ENCODE assay signal across 8 cellular contexts in genomic region chr13:41960700-41961697, GRCh38. TPM values are rescaled to one million over a fixed set of nuclear protein-coding genes. Genes with fewer than 3 reads are reported as not detected.
DNase-seq lines count a peak whose midpoint lies in the region; ATAC-seq and TF ChIP-seq lines count a peak whose summit lies in the region.

Gene VWA8 (minus strand): TSS chr13:41961109. CDS start chr13:41961015, 94 bp downstream.

- H3K27me3 ChIP-seq in right atrium auricular region (no peaks in the 10 kb centered on the region), psoas muscle (ENCODE audit: insufficient read depth in 3 of 3, low read length in 2 of 3) (no peaks in the 10 kb centered on the region)

- DNase-seq in HFF-Myc (ENCODE audit: extremely low read depth, low read depth) (peak; percentile 26), NCI-H1092 (lab: John Stamatoyannopoulos, UW) (peak; percentile 31), amygdala (lab: John Stamatoyannopoulos, UW) (peak in 52 of 56 donors; percentile 10 to 80 (median 50)), right atrium auricular region (ENCODE audit: low spot score) (peak; percentile 70), psoas muscle (peak; percentile 88 to 91)

- ATAC-seq in psoas muscle: peak; percentile 95 to 96 (median 96)

- H3K4me1 ChIP-seq in right atrium auricular region: peaks cover 0 to 12% of the 10 kb centered on the region in 2 donors
- peaks cover 15% of the 10 kb centered on the region for H3K4me1 ChIP-seq in psoas muscle
- no peaks in the 10 kb centered on the region for H3K4me1 ChIP-seq in urinary bladder (ENCODE audit: insufficient read depth)

- no peaks in the 10 kb centered on the region for H3K36me3 ChIP-seq in right atrium auricular region
- H3K36me3 ChIP-seq in psoas muscle (ENCODE audit: insufficient read depth in 1 of 2, low read depth in 1 of 2): no peaks in the 10 kb centered on the region
- no peaks in the 10 kb centered on the region for H3K36me3 ChIP-seq in urinary bladder (ENCODE audit: insufficient read depth)

- H3K9me3 ChIP-seq in right atrium auricular region (no peaks in the 10 kb centered on the region), psoas muscle (no peaks in the 10 kb centered on the region)

- H3K4me3 ChIP-seq in HFF-Myc (replicated peaks; ENCODE audit: low read depth, low read length) (peak within 1 kb of the TSS; percentile 81), right atrium auricular region (peak within 1 kb of the TSS; percentile 85 to 99), psoas muscle (peak within 1 kb of the TSS; percentile 96), urinary bladder (ENCODE audit: low read depth, low read length) (peak within 1 kb of the TSS; percentile 89)

- intact Hi-C loops in T-helper 1 cell treated with Interleukin-12 subunit alpha and Interleukin-12 subunit beta and Interleukin-4 antibody, amounts not matched to agents 30 ng/mL and 1 ng/mL, for 36 hours (cut with micrococcal nuclease): loop anchor here (1.0 to 10.0 kb wide), 14 partner anchors 10 to 1034 kb away; partner anchors contain the start of genes AKAP11, DGKH, EPSTI1 and KBTBD7
- intact Hi-C loops in psoas muscle (cut with DNase I): loop anchor here in 1 of 2 donors (5.0 kb wide), 1 partner anchor 81 kb away; no protein-coding TSS in a partner anchor

- TF ChIP-seq CTCF in HFF-Myc (IDR thresholded peaks at IDR 0.05; ENCODE audit: low read depth, low read length, missing control alignments) (no peak), right atrium auricular region (IDR thresholded peaks at IDR 0.05) (no peak), psoas muscle (IDR thresholded peaks at IDR 0.05) (no peak)

- H3K27ac ChIP-seq in right atrium auricular region: peak within 1 kb of the TSS; percentile 89
- H3K27ac ChIP-seq in psoas muscle: peak within 1 kb of the TSS; percentile 89
- peak within 1 kb of the TSS; percentile 81 for H3K27ac ChIP-seq in urinary bladder (ENCODE audit: low read depth)

- peak; percentile 73 for TF ChIP-seq POLR2A in GM10847 (IDR thresholded peaks at IDR 0.05; ENCODE audit: extremely low read depth, insufficient read length)

- 2 to 4% (median 3%) methylated on average over 56 to 84 of the region's 84 CpGs for WGBS in psoas muscle, 3 donors
- WGBS in urinary bladder: 3% methylated on average over 84 of the region's 84 CpGs

RNA-seq across cellular contexts. Expression of gene VWA8, which starts in this region (rescaled TPM):
- total RNA-seq in T-helper 1 cell treated with Interleukin-12 subunit alpha and Interleukin-12 subunit beta and Interleukin-4 antibody, amounts not matched to agents 30 ng/mL and 1 ng/mL, for 36 hours: 17.1 and 18.7 TPM in 2 replicates
- total RNA-seq in right atrium auricular region (10 to 100 TPM; 25.9 to 32.8 TPM), psoas muscle (10 to 100 TPM; 30.1 to 50.5 (median 41.4) TPM), urinary bladder (45.9 TPM)
- polyA plus RNA-seq in psoas muscle (10 to 100 TPM in 2 of 3 donors, 1 to 10 TPM in 1; 8.6 to 12.5 (median 12.3) TPM), urinary bladder (8.8 TPM)

Comparison
In these comparisons a context has a peak if more than half of its experiments do, and no peak if none do; other contexts are left out.
1. Peak in every context shown above with its lines: DNase-seq, ATAC-seq, H3K4me3 ChIP-seq and H3K27ac ChIP-seq.
2. DNase-seq: peak in every context shown above with its lines; median percentile 90 in psoas muscle; 70 in right atrium auricular region; 50 in amygdala; 31 in NCI-H1092; 26 in HFF-Myc.